8 cellular contexts compared by ENCODE assay signal in genomic region chr2:240024766-240025165, GRCh38. TPM values are rescaled to one million over a fixed set of nuclear protein-coding genes. Genes with fewer than 3 reads are reported as not detected.
A peak's percentile ranks its signal among the peaks of the same experiment; 100 is the strongest.
DNase-seq lines count a peak whose midpoint lies in the region; ATAC-seq and TF ChIP-seq lines count a peak whose summit lies in the region.

No MANE protein-coding gene starts in this region.

- H3K27ac Mint-ChIP-seq in activated CD8-positive, alpha-beta T cell treated with anti-CD3 and anti-CD28 coated beads for 36 hours = peak overlapping the region; percentile 96

- in situ Hi-C loops in ACHN (cut with HindIII; ENCODE audit: low pct_ligation_motif_present, low pct_unique_long_range_greater_than_20kb, low sequenced_read_pairs) = no loop called here

- H3K27me3 ChIP-seq in foreskin keratinocyte = peaks cover 3% of the 10 kb centered on the region
- H3K27me3 ChIP-seq in prostate gland (replicated peaks; ENCODE audit: insufficient read depth) = no peaks in the 10 kb centered on the region

- H3K27me3 Mint-ChIP-seq in activated CD8-positive, alpha-beta T cell treated with anti-CD3 and anti-CD28 coated beads for 36 hours = peaks cover 1% of the 10 kb centered on the region

- H3K4me3 Mint-ChIP-seq in activated CD8-positive, alpha-beta T cell treated with anti-CD3 and anti-CD28 coated beads for 36 hours = peak overlapping the region; percentile 97

- H3K4me1 Mint-ChIP-seq in activated CD8-positive, alpha-beta T cell treated with anti-CD3 and anti-CD28 coated beads for 36 hours (ENCODE audit: low read depth) = peaks cover 17% of the 10 kb centered on the region

- H3K27ac ChIP-seq in foreskin keratinocyte (peak overlapping the region; percentile 41), prostate gland (peak overlapping the region; percentile 89 to 96)

- POLR2A ChIA-PET in activated CD8-positive, alpha-beta T cell treated with anti-CD3 and anti-CD28 coated beads for 36 hours (lab: Charles Lee) = interaction anchor here (0.6 to 2.3 kb wide), 10 partner anchors 8 to 1697 kb away, joined by 3 to 10 read pairs (median 3); no protein-coding TSS in a partner anchor

- no peak for TF ChIP-seq CTCF in activated CD8-positive, alpha-beta T cell treated with anti-CD3 and anti-CD28 coated beads for 36 hours (IDR thresholded peaks at IDR 0.05)
- TF ChIP-seq CTCF in foreskin keratinocyte (conservative IDR thresholded peaks at IDR 0.05) (no peak), prostate gland (IDR thresholded peaks at IDR 0.05) (no peak)

- H3K36me3 ChIP-seq in prostate gland = peaks cover 0 to 4% of the 10 kb centered on the region in 2 donors

- no peaks in the 10 kb centered on the region for H3K9me3 ChIP-seq in prostate gland

- H3K4me1 ChIP-seq in foreskin keratinocyte (peaks cover 16% of the 10 kb centered on the region), prostate gland (replicated peaks) (peaks cover 7% of the 10 kb centered on the region)

- peak overlapping the region; percentile 53 to 95 for H3K4me3 ChIP-seq in prostate gland

- ATAC-seq in GM19023 (IDR thresholded peaks at IDR 0.05; ENCODE audit: unreplicated experiment) (peak; percentile 18), foreskin keratinocyte (peak; percentile 35), GM18519 (IDR thresholded peaks at IDR 0.05; ENCODE audit: low FRiP score, unreplicated experiment) (no peak)
- ATAC-seq in activated CD8-positive, alpha-beta T cell treated with anti-CD3 and anti-CD28 coated beads for 36 hours = peak; percentile 52

- CTCF ChIA-PET in activated CD8-positive, alpha-beta T cell treated with anti-CD3 and anti-CD28 coated beads for 36 hours (lab: Charles Lee) = interaction anchor here (0.7 to 1.7 kb wide), 2 partner anchors 12 to 33 kb away, joined by 3 to 5 read pairs; no protein-coding TSS in a partner anchor

- DNase-seq in ACHN = peak; percentile 4
- DNase-seq in HPDE6-E6E7 (ENCODE audit: extremely low spot score) = peak; percentile 12
- DNase-seq in activated CD8-positive, alpha-beta T cell treated with anti-CD3 and anti-CD28 coated beads for 36 hours = peak; percentile 48
- DNase-seq in foreskin keratinocyte = peak in 1 of 2 donors; percentile 3
- DNase-seq in prostate gland (ENCODE audit: low spot score) = no peak
- no peak for DNase-seq in islet precursor cell

- intact Hi-C loops in activated CD8-positive, alpha-beta T cell treated with anti-CD3 and anti-CD28 coated beads for 36 hours (cut with micrococcal nuclease) = no loop called here
- intact Hi-C loops in prostate gland (cut with DNase I) = no loop called here

- TF ChIP-seq POLR2A in prostate gland (IDR thresholded peaks at IDR 0.05) = no peak

- WGBS in prostate gland = under 1% methylated on average over 16 of the region's 22 CpGs

- H3K36me3 Mint-ChIP-seq in activated CD8-positive, alpha-beta T cell treated with anti-CD3 and anti-CD28 coated beads for 36 hours (ENCODE audit: low read depth) = peaks cover 20% of the 10 kb centered on the region

- no peaks in the 10 kb centered on the region for H3K9me3 Mint-ChIP-seq in activated CD8-positive, alpha-beta T cell treated with anti-CD3 and anti-CD28 coated beads for 36 hours

RNA-seq across cellular contexts. Expression of gene NDUFA10, which starts 0.4 kb away (rescaled TPM):
- total RNA-seq in activated CD8-positive, alpha-beta T cell treated with anti-CD3 and anti-CD28 coated beads for 36 hours = 100 to 1,000 TPM; 148 to 155 TPM
- 127 and 136 TPM in 2 replicates for total RNA-seq in foreskin keratinocyte
- 94.2 and 97.7 TPM in 2 replicates for polyA plus RNA-seq in foreskin keratinocyte
- 100 to 1,000 TPM; 186 to 191 TPM for total RNA-seq in prostate gland

RNA-seq across cellular contexts. Expression of gene OR6B2, which starts 5.5 kb away (rescaled TPM):
- total RNA-seq in activated CD8-positive, alpha-beta T cell treated with anti-CD3 and anti-CD28 coated beads for 36 hours = not detected
- total RNA-seq in foreskin keratinocyte = not detected in 2 replicates
- not detected in 2 replicates for polyA plus RNA-seq in foreskin keratinocyte
- total RNA-seq in prostate gland = not detected

RNA-seq across cellular contexts. Expression of gene OR6B3, which starts 28.6 kb away (rescaled TPM):
- total RNA-seq in activated CD8-positive, alpha-beta T cell treated with anti-CD3 and anti-CD28 coated beads for 36 hours = not detected
- total RNA-seq in foreskin keratinocyte (not detected in 2 replicates), prostate gland (not detected)
- polyA plus RNA-seq in foreskin keratinocyte = not detected in 2 replicates

Comparison
In these comparisons a context has a peak if more than half of its experiments do, and no peak if none do; other contexts are left out.
1. DNase-seq: peak in ACHN (single experiment), HPDE6-E6E7 (single experiment) and activated CD8-positive, alpha-beta T cell treated with anti-CD3 and anti-CD28 coated beads for 36 hours (single experiment); none in prostate gland (single experiment) and islet precursor cell (single experiment).